ENCODE assay signal across 8 cellular contexts in the genomic region with DNA sequence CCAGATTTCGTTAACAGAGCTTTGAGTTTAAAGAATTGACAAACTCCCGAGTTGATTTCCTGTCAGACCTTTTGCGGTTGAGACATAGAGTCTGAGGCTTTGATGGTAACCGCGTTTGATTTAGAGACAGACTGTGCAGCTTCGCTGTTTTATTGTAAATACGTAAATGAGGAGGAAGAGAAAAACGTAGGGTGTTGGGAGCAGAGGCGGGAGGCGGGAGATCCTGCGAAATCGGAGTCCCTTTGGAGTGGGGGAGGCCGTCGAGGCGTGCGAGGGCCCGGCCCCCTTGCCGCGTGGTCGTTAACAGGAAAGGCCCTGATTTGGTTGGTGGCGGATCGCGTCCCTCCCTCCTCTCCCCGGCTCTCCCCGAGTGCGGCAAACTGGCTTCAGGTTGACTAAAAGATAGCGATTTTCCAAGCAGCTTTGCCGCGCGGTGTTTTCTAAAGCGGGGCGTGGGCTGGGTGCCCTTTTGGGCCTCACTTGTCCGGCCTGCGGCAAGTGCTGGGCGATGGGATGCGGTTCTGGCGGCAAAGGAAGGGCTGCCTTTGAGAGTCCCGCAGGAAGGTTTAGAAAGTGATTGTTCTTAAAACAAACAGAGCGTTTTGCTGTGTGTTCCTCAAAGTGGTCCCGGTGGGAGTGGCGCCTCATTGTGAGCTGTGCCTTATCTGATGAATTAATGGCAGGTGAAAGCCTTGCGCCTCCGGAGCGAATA. TPM values are rescaled to one million over a fixed set of nuclear protein-coding genes. Genes with fewer than 3 reads are reported as not detected.
DNase-seq lines count a peak whose midpoint lies in the region; ATAC-seq, FAIRE-seq and TF ChIP-seq lines count a peak whose summit lies in the region.

No MANE protein-coding gene starts in this region.

- no peak for TF ChIP-seq CTCF in AG10803 (conservative IDR thresholded peaks at IDR 0.05; ENCODE audit: low read length)
- no peak for TF ChIP-seq CTCF in breast epithelium (IDR thresholded peaks at IDR 0.05)
- TF ChIP-seq CTCF in kidney (IDR thresholded peaks at IDR 0.05; ENCODE audit: borderline replicate concordance, extremely low read depth, insufficient read depth): no peak

- H3K36me3 Mint-ChIP-seq in T-helper 1 cell treated with Interleukin-12 subunit alpha and Interleukin-12 subunit beta and Interleukin-4 antibody, amounts not matched to agents 30 μg/mL and 1 μg/mL, for 36 hours (ENCODE audit: low read depth): no peaks in the 10 kb centered on the region

- H3K9me3 Mint-ChIP-seq in T-helper 1 cell treated with Interleukin-12 subunit alpha and Interleukin-12 subunit beta and Interleukin-4 antibody, amounts not matched to agents 30 μg/mL and 1 μg/mL, for 36 hours: no peaks in the 10 kb centered on the region

- FAIRE-seq in kidney (lab: Jason Lieb, UNC) (no peak), GM12891 (lab: Jason Lieb, UNC) (no peak)

- no peak for ATAC-seq in GM21360 (IDR thresholded peaks at IDR 0.05; ENCODE audit: unreplicated experiment)

- H3K27ac Mint-ChIP-seq in T-helper 1 cell treated with Interleukin-12 subunit alpha and Interleukin-12 subunit beta and Interleukin-4 antibody, amounts not matched to agents 30 μg/mL and 1 μg/mL, for 36 hours: peak overlapping the region; percentile 28

- intact Hi-C loops in breast epithelium (cut with DNase I; ENCODE audit: low total_unique reads) (no loop called here), kidney (cut with DNase I) (no loop called here)

- no peaks in the 10 kb centered on the region for H3K36me3 ChIP-seq in breast epithelium
- H3K36me3 ChIP-seq in kidney (ENCODE audit: control insufficient read depth in 1 of 2, insufficient read depth in 2 of 2, low read length in 2 of 2): no peaks in the 10 kb centered on the region

- H3K9me3 ChIP-seq in breast epithelium (no peaks in the 10 kb centered on the region), kidney (ENCODE audit: control insufficient read depth in 1 of 2, low read length in 2 of 2) (no peaks in the 10 kb centered on the region)

- H3K9ac ChIP-seq in kidney (ENCODE audit: low read length in 2 of 2): peak overlapping the region; percentile 48 to 93

- peaks cover 0 to 21% of the 10 kb centered on the region in 2 donors for H3K27me3 ChIP-seq in breast epithelium

- no peak for TF ChIP-seq POLR2A in breast epithelium (IDR thresholded peaks at IDR 0.05)
- TF ChIP-seq POLR2A in GM12891 (IDR thresholded peaks at IDR 0.05; ENCODE audit: low read depth, low read length): no peak

- H3K27me3 Mint-ChIP-seq in T-helper 1 cell treated with Interleukin-12 subunit alpha and Interleukin-12 subunit beta and Interleukin-4 antibody, amounts not matched to agents 30 μg/mL and 1 μg/mL, for 36 hours (ENCODE audit: low read depth): peaks cover 46% of the 10 kb centered on the region

- H3K4me1 ChIP-seq in breast epithelium (no peaks in the 10 kb centered on the region), kidney (ENCODE audit: control insufficient read depth in 1 of 2, insufficient read depth in 1 of 2, low read depth in 1 of 2, low read length in 2 of 2) (peaks cover 0 to 4% of the 10 kb centered on the region in 2 donors)

- peak; percentile 32 for DNase-seq in AG10803 (ENCODE audit: low read depth)
- peak; percentile 66 for DNase-seq in HT1080 (ENCODE audit: low read depth)
- peak; percentile 35 to 52 for DNase-seq in breast epithelium (ENCODE audit: low spot score in 2 of 2)
- peak; percentile 82 for DNase-seq in kidney
- DNase-seq in stimulated activated CD4-positive, alpha-beta T cell treated with anti-CD3 and anti-CD28 coated beads, Interleukin-12 subunit alpha, Interleukin-12 subunit beta, amount 100 ng/mL, for 24 hours (ENCODE audit: low read depth in 2 of 2): peak; percentile 5 to 9
- DNase-seq in GM12891 (ENCODE audit: insufficient read length, low spot score): no peak

- H3K4me3 Mint-ChIP-seq in T-helper 1 cell treated with Interleukin-12 subunit alpha and Interleukin-12 subunit beta and Interleukin-4 antibody, amounts not matched to agents 30 μg/mL and 1 μg/mL, for 36 hours: peak overlapping the region; percentile 83

- H3K27ac ChIP-seq in breast epithelium: peak overlapping the region; percentile 92 to 96
- peak overlapping the region; percentile 92 to 95 for H3K27ac ChIP-seq in kidney (ENCODE audit: low read depth in 2 of 2, low read length in 2 of 2)

- H3K4me1 Mint-ChIP-seq in T-helper 1 cell treated with Interleukin-12 subunit alpha and Interleukin-12 subunit beta and Interleukin-4 antibody, amounts not matched to agents 30 μg/mL and 1 μg/mL, for 36 hours (ENCODE audit: low read depth): peaks cover 13% of the 10 kb centered on the region

- peak overlapping the region; percentile 72 for H3K4me3 ChIP-seq in AG10803 (ENCODE audit: low read length)
- peak overlapping the region; percentile 55 to 73 (median 56) for H3K4me3 ChIP-seq in breast epithelium
- H3K4me3 ChIP-seq in kidney (ENCODE audit: low read length in 2 of 2): peak overlapping the region; percentile 78 to 86

TF ChIP-seq in GM12891, 5 proteins besides CTCF, POLR2A, EP300 and RAD21:
- no peak for TF ChIP-seq POU2F2 (IDR thresholded peaks at IDR 0.05; ENCODE audit: low read depth, low read length)
- no peak for TF ChIP-seq TAF1 (IDR thresholded peaks at IDR 0.05; ENCODE audit: low read depth, low read length)
- no peak for TF ChIP-seq SPI1 (IDR thresholded peaks at IDR 0.05; ENCODE audit: low read depth, low read length)
- no peak for TF ChIP-seq POLR2AphosphoS5 (IDR thresholded peaks at IDR 0.05; ENCODE audit: low read depth, low read length)
- TF ChIP-seq PAX5 (IDR thresholded peaks at IDR 0.05; ENCODE audit: insufficient read depth, low read length, severe bottlenecking): no peak
TF ChIP-seq in GM12891: peak in this region for 0.

RNA-seq across cellular contexts. Expression of gene SCML1, which starts 0.9 kb away (rescaled TPM):
- 13.4 and 19.6 TPM in 2 replicates for total RNA-seq in HT1080 (2014; rRNA removed; shearing (Covaris generic))
- polyA plus RNA-seq in HT1080 (2015; cell fraction: cytosol; rRNA removed): 34.5 and 36.6 TPM in 2 replicates
- 46.9 and 55.7 TPM in 2 replicates for polyA plus RNA-seq in HT1080 (2015; cell fraction: nucleus; rRNA removed)
- total RNA-seq in breast epithelium (10 to 100 TPM; 14.4 to 20.0 (median 16.0) TPM), kidney (9.9 TPM)
- 8.5 TPM for polyA plus RNA-seq in kidney (ENCODE audit: insufficient read depth, low read depth, low replicate concordance)
- not detected for polyA plus RNA-seq in GM12891 (2012; ENCODE audit: low read depth, missing spikeins)
